ENCODE assay signal across 1 cellular context in the genomic region with DNA sequence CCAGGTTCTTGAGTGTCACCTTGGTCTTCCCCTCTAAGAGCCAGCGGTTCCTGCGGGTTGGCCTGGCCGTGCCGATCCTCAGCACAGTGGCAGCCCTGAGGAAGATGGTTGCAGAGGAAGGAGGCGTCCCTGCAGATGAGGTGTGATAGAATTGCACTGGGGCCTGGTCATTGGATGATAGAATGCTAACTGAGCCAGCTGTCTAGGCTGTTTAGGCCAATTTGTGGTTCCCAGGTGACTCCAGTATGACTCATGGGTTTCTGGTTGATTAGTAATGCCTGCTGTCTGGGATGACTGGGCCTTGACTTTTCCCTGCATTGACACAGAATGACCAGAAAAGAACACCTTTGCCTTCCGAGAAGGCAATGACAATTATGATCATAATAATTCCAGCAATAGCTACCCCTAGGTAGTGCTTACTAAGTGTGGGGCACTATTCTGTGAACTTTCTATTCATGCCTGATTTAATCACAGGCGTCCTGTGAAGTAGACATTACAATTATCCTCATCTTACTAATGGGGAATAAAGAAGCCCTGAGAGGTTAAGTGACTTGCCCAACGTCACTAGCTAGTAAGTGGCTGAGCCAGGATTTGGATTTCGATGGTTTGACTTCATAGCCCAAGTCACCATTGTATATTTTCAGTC.
TF ChIP-seq lines count a peak whose summit lies in the region.

No MANE protein-coding gene starts in this region.

TF ChIP-seq in HCT116, 20 proteins besides CTCF, POLR2A, EP300 and RAD21 (continued from another document):
- TF ChIP-seq, protein P1, sequence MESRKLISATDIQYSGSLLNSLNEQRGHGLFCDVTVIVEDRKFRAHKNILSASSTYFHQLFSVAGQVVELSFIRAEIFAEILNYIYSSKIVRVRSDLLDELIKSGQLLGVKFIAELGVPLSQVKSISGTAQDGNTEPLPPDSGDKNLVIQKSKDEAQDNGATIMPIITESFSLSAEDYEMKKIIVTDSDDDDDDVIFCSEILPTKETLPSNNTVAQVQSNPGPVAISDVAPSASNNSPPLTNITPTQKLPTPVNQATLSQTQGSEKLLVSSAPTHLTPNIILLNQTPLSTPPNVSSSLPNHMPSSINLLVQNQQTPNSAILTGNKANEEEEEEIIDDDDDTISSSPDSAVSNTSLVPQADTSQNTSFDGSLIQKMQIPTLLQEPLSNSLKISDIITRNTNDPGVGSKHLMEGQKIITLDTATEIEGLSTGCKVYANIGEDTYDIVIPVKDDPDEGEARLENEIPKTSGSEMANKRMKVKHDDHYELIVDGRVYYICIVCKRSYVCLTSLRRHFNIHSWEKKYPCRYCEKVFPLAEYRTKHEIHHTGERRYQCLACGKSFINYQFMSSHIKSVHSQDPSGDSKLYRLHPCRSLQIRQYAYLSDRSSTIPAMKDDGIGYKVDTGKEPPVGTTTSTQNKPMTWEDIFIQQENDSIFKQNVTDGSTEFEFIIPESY (IDR thresholded peaks at IDR 0.05; ENCODE audit: extremely low read depth, insufficient replicate concordance, low read length), result no peak
- TF ChIP-seq ZNF274 (IDR thresholded peaks at IDR 0.05; ENCODE audit: low read depth, low read length), result no peak
- peak; percentile 50; the same call in 1 of the 2 replicates for TF ChIP-seq SIN3A (IDR thresholded peaks at IDR 0.05; ENCODE audit: low read depth)
